In genomic region chr1:11062965-11063401, GRCh38 we compare ENCODE assay signal across 10 cellular contexts. TPM values are rescaled to one million over a fixed set of nuclear protein-coding genes. Genes with fewer than 3 reads are reported as not detected.
DNase-seq lines count a peak whose midpoint lies in the region; ATAC-seq lines count a peak whose summit lies in the region.
"Had no signal": no experiment of that assay in that cellular context is flagged by ENCODE, and none has a peak within 500 bp of the region (broad histone marks: within the 10 kb centered on the region; RNA-seq: fewer than 3 reads in every experiment).

No MANE protein-coding gene starts in this region.

- no peaks in the 10 kb centered on the region for H3K9me3 Mint-ChIP-seq in activated naive CD8-positive, alpha-beta T cell treated with anti-CD3 and anti-CD28 coated beads for 36 hours
- no peaks in the 10 kb centered on the region for H3K9me3 Mint-ChIP-seq in stimulated activated naive CD8-positive, alpha-beta T cell treated with anti-CD3 and anti-CD28 coated beads, Interleukin-15, Interleukin-2, amounts not matched to agents 100 ng/mL and 50 ng/mL, for 24 hours

- peaks cover 62% of the 10 kb centered on the region for H3K36me3 Mint-ChIP-seq in activated naive CD8-positive, alpha-beta T cell treated with anti-CD3 and anti-CD28 coated beads for 36 hours
- peaks cover 65% of the 10 kb centered on the region for H3K36me3 Mint-ChIP-seq in stimulated activated naive CD8-positive, alpha-beta T cell treated with anti-CD3 and anti-CD28 coated beads, Interleukin-15, Interleukin-2, amounts not matched to agents 100 ng/mL and 50 ng/mL, for 24 hours (ENCODE audit: low read depth)

- ATAC-seq in GM19467 (IDR thresholded peaks at IDR 0.05; ENCODE audit: unreplicated experiment): no peak

- peak overlapping the region; percentile 26 for H3K4me3 Mint-ChIP-seq in activated naive CD8-positive, alpha-beta T cell treated with anti-CD3 and anti-CD28 coated beads for 36 hours
- peak overlapping the region; percentile 50 for H3K4me3 Mint-ChIP-seq in stimulated activated naive CD8-positive, alpha-beta T cell treated with anti-CD3 and anti-CD28 coated beads, Interleukin-15, Interleukin-2, amounts not matched to agents 100 ng/mL and 50 ng/mL, for 24 hours

- DNase-seq in activated gamma-delta T cell treated with Interleukin-2 at 50 U/mL for 16 hours: peak; percentile 21
- no peak for DNase-seq in activated gamma-delta T cell (lab: John Stamatoyannopoulos, UW)
- peak; percentile 44 for DNase-seq in NCI-H1105 (lab: John Stamatoyannopoulos, UW)
- peak; percentile 64 for DNase-seq in activated naive CD8-positive, alpha-beta T cell treated with anti-CD3 and anti-CD28 coated beads for 36 hours
- DNase-seq in NCI-H1417 treated with DMSO at 0.1 percent for 48 hours (lab: John Stamatoyannopoulos, UW): no peak
- DNase-seq in COLO668 (lab: John Stamatoyannopoulos, UW; ENCODE audit: unreplicated experiment): no peak

- H3K27me3 Mint-ChIP-seq in activated naive CD8-positive, alpha-beta T cell treated with anti-CD3 and anti-CD28 coated beads for 36 hours: no peaks in the 10 kb centered on the region
- H3K27me3 Mint-ChIP-seq in stimulated activated naive CD8-positive, alpha-beta T cell treated with anti-CD3 and anti-CD28 coated beads, Interleukin-15, Interleukin-2, amounts not matched to agents 100 ng/mL and 50 ng/mL, for 24 hours: no peaks in the 10 kb centered on the region

- H3K4me1 Mint-ChIP-seq in activated naive CD8-positive, alpha-beta T cell treated with anti-CD3 and anti-CD28 coated beads for 36 hours: peaks cover 32% of the 10 kb centered on the region
- peaks cover 47% of the 10 kb centered on the region for H3K4me1 Mint-ChIP-seq in stimulated activated naive CD8-positive, alpha-beta T cell treated with anti-CD3 and anti-CD28 coated beads, Interleukin-15, Interleukin-2, amounts not matched to agents 100 ng/mL and 50 ng/mL, for 24 hours (ENCODE audit: low read depth)

- peak overlapping the region; percentile 75 for H3K27ac Mint-ChIP-seq in activated naive CD8-positive, alpha-beta T cell treated with anti-CD3 and anti-CD28 coated beads for 36 hours
- H3K27ac Mint-ChIP-seq in stimulated activated naive CD8-positive, alpha-beta T cell treated with anti-CD3 and anti-CD28 coated beads, Interleukin-15, Interleukin-2, amounts not matched to agents 100 ng/mL and 50 ng/mL, for 24 hours: peak overlapping the region; percentile 85

RNA-seq across cellular contexts. Expression of gene SRM, which starts 3.2 kb away (rescaled TPM):
- 100 to 1,000 TPM; 387 to 388 TPM for total RNA-seq in activated naive CD8-positive, alpha-beta T cell treated with anti-CD3 and anti-CD28 coated beads for 36 hours

RNA-seq across cellular contexts. Expression of gene MASP2, which starts 15.9 kb away (rescaled TPM):
- total RNA-seq in activated naive CD8-positive, alpha-beta T cell treated with anti-CD3 and anti-CD28 coated beads for 36 hours: under 1 TPM in 1 of 2 experiments, not detected in 1; 0.25 TPM
- total RNA-seq: bronchial epithelial cell, urinary bladder had no signal

RNA-seq across cellular contexts. Expression of gene EXOSC10, which starts 36.7 kb away (rescaled TPM):
- total RNA-seq in activated naive CD8-positive, alpha-beta T cell treated with anti-CD3 and anti-CD28 coated beads for 36 hours: 10 to 100 TPM; 80.9 to 93.2 TPM

RNA-seq across cellular contexts. Expression of gene TARDBP, which starts 50.5 kb away (rescaled TPM):
- 100 to 1,000 TPM; 202 to 206 TPM for total RNA-seq in activated naive CD8-positive, alpha-beta T cell treated with anti-CD3 and anti-CD28 coated beads for 36 hours

Comparison
In these comparisons a context has a peak if more than half of its experiments do, and no peak if none do; other contexts are left out.
1. DNase-seq: peak in activated gamma-delta T cell treated with Interleukin-2 at 50 U/mL for 16 hours (single experiment), NCI-H1105 (single experiment) and activated naive CD8-positive, alpha-beta T cell treated with anti-CD3 and anti-CD28 coated beads for 36 hours (single experiment); none in activated gamma-delta T cell (single experiment), NCI-H1417 treated with DMSO at 0.1 percent for 48 hours (single experiment) and COLO668 (single experiment).